In the genomic region with DNA sequence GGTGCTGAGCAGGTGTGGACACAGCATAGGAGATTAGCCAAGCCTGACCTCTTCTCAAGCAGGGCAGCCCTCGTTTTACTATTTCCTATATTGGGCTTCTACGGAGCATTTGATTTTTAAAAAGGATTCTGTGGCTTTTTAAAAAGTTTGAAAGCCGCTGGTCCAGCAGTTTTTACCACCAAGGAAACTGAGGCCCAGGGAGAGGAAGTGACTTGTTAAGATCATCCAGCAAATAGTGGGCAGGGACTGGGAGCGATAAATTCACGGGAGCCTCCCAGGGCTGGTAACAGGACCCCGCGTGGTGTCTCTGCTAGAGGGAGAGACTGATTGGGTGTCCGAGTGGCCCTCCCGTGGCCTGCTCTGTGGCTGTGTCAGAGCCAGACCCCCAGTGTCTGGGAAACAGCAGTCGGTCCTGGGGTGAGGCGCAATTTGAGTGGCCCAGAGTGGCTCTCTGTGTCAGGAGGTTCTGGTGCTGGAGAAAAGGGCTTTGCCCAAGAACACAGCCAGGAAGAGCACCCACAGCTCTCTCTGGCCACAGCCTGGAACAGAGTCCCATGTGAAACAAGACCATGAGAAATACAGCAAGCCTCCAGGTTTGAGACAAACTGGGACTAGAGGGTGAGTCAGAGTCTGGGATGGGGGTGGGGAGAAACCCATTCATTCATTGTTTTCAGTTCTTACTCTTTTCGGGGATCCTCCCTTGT, we compare ENCODE assay signal across 8 cellular contexts. TPM values are rescaled to one million over a fixed set of nuclear protein-coding genes. Genes with fewer than 3 reads are reported as not detected.
DNase-seq lines count a peak whose midpoint lies in the region; ATAC-seq and TF ChIP-seq lines count a peak whose summit lies in the region.

No MANE protein-coding gene starts in this region.

- H3K27ac ChIP-seq in A673 (ENCODE audit: low read depth, low read length, poor library complexity, severe bottlenecking) (peak overlapping the region; percentile 90), SJCRH30 (peak overlapping the region; percentile 61), mammary epithelial cell (ENCODE audit: insufficient read depth, low read depth, low read length) (peak overlapping the region; percentile 63)

- POLR2A ChIA-PET in A673 (lab: Charles Lee; ENCODE audit: low non-redundant PET): no interaction called here

- H3K79me2 ChIP-seq in mammary epithelial cell (ENCODE audit: insufficient read depth, low read length): peaks cover 61% of the 10 kb centered on the region

- in situ Hi-C loops in mammary epithelial cell (cut with MboI; ENCODE audit: low sequenced_read_pairs in 2 of 2): no loop called here

- H3K4me1 ChIP-seq in A673 (ENCODE audit: insufficient read depth, low read length, poor library complexity, severe bottlenecking) (peaks cover 45% of the 10 kb centered on the region), SJCRH30 (peaks cover 44% of the 10 kb centered on the region), mammary epithelial cell (ENCODE audit: insufficient read depth, low read length) (peaks cover 51% of the 10 kb centered on the region)

- H3K27me3 ChIP-seq in A673 (replicated peaks; ENCODE audit: insufficient read depth, low read depth, low read length, poor library complexity): no peaks in the 10 kb centered on the region
- H3K27me3 ChIP-seq in SJCRH30: no peaks in the 10 kb centered on the region
- no peaks in the 10 kb centered on the region for H3K27me3 ChIP-seq in mammary epithelial cell (ENCODE audit: insufficient read depth, low read length)

- TF ChIP-seq CTCF in A673 (conservative IDR thresholded peaks at IDR 0.05; ENCODE audit: low read depth, low read length) (no peak), GM20000 (IDR thresholded peaks at IDR 0.05; ENCODE audit: extremely low read depth, missing control alignments) (no peak), mammary epithelial cell (conservative IDR thresholded peaks at IDR 0.05 in 1 of 2, IDR thresholded peaks at IDR 0.05 in 1 of 2; ENCODE audit: extremely low read depth in 1 of 2, insufficient read depth in 1 of 2, low read depth in 1 of 2, low read length in 2 of 2) (no peak)

- TSS peak; percentile 39 for BruUV-seq in A673 (replicated peaks; lab: Mats Ljungman, UMichigan)
- no TSS peak for BruUV-seq in mammary epithelial cell (replicated peaks; lab: Mats Ljungman, UMichigan)

- peak overlapping the region; percentile 81 for H2AFZ ChIP-seq in mammary epithelial cell (ENCODE audit: low read depth, low read length)

- H3K4me2 ChIP-seq in mammary epithelial cell (ENCODE audit: insufficient read depth, low read depth, low read length): peak overlapping the region; percentile 97

- dilution Hi-C loops in mammary epithelial cell (cut with HindIII; ENCODE audit: low sequenced_read_pairs): no loop called here

- 29% methylated on average over 12 of the region's 12 CpGs for WGBS in mammary epithelial cell (ENCODE audit: low coverage, missing lambda C conversion rate)

- intact Hi-C loops in A673 (cut with micrococcal nuclease; ENCODE audit: unreplicated experiment): loop anchor here (5.0 kb wide), 1 partner anchor 210 kb away; no protein-coding TSS in a partner anchor
- intact Hi-C loops in mammary epithelial cell (cut with micrococcal nuclease): loop anchor here (2.0 to 5.0 kb wide), 4 partner anchors 95 to 225 kb away; a partner anchor contains a TSS
- intact Hi-C loops in left colon (cut with DNase I, micrococcal nuclease): loop anchor here in 1 of 2 donors (10.0 kb wide), 1 partner anchor 158 kb away; a partner anchor contains a TSS
- intact Hi-C loops in posterior vena cava (cut with DNase I): no loop called here

- CTCF ChIA-PET in A673 (lab: Charles Lee): interaction anchor here (1.4 kb wide), 1 partner anchor 13 kb away, joined by 17 read pairs; no protein-coding TSS in a partner anchor
- CTCF ChIA-PET in mammary epithelial cell (lab: Charles Lee; ENCODE audit: low non-redundant PET): no interaction called here

- peak; percentile 43 for ATAC-seq in left colon

- H4K20me1 ChIP-seq in mammary epithelial cell (ENCODE audit: insufficient read depth, low read length): no peaks in the 10 kb centered on the region

- H3K9me3 ChIP-seq in A673 (ENCODE audit: low read depth, low read length, poor library complexity, severe bottlenecking) (no peaks in the 10 kb centered on the region), SJCRH30 (replicated peaks) (no peaks in the 10 kb centered on the region), mammary epithelial cell (replicated peaks; ENCODE audit: insufficient read depth, low read length) (no peaks in the 10 kb centered on the region)

- peak; percentile 66 for DNase-seq in A673 (ENCODE audit: low spot score)
- peak; percentile 70 for DNase-seq in GM20000 (ENCODE audit: low spot score)
- DNase-seq in SJCRH30: peak in 1 of 2 experiments; percentile 52
- DNase-seq in mammary epithelial cell: peak; percentile 86
- no peak for DNase-seq in left colon
- peak; percentile 41 to 69 for DNase-seq in stimulated activated CD4-positive, alpha-beta T cell treated with anti-CD3 and anti-CD28 coated beads, Interleukin-4, amount 100 ng/mL, for 48 hours (ENCODE audit: low read depth in 2 of 2)
- no peak for DNase-seq in posterior vena cava (ENCODE audit: low spot score)
- DNase-seq in effector CD8-positive, alpha-beta T cell (lab: John Stamatoyannopoulos, UW): no peak

- H3K4me3 ChIP-seq in A673 (ENCODE audit: low read depth, low read length, poor library complexity, severe bottlenecking) (peak overlapping the region; percentile 86), SJCRH30 (peak overlapping the region; percentile 72), mammary epithelial cell (replicated peaks in 1 of 3; ENCODE audit: insufficient read depth in 1 of 3, low read depth in 2 of 3, low read length in 3 of 3) (peak overlapping the region; percentile 67 to 77 (median 76))

- H3K9ac ChIP-seq in mammary epithelial cell (ENCODE audit: insufficient read depth, low read length): peak overlapping the region; percentile 74

- H3K36me3 ChIP-seq in A673 (ENCODE audit: insufficient read depth, low read length, poor library complexity, severe bottlenecking) (peaks cover 18% of the 10 kb centered on the region), SJCRH30 (peaks cover 5% of the 10 kb centered on the region; the same call in 1 of the 2 replicates), mammary epithelial cell (ENCODE audit: insufficient read depth, low read length) (peaks cover 4% of the 10 kb centered on the region)

RNA-seq across cellular contexts. Expression of a gene that starts 4.2 kb away (rescaled TPM):
- 59.0 and 63.4 TPM in 2 replicates for total RNA-seq in A673 (2021)
- total RNA-seq in SJCRH30 (2014; rRNA removed; shearing (Covaris generic)): 12.0 and 12.6 TPM in 2 replicates
- 10 to 100 TPM; 49.6 to 50.3 TPM for total RNA-seq in mammary epithelial cell
- 37.0 TPM for polyA plus RNA-seq in mammary epithelial cell
- polyA minus RNA-seq in mammary epithelial cell: 44.6 TPM
- 100 to 1,000 TPM in 1 of 2 donors, 10 to 100 TPM in 1; 74.0 to 101 TPM for total RNA-seq in left colon
- total RNA-seq in posterior vena cava: 10 to 100 TPM; 38.0 to 52.0 TPM

RNA-seq across cellular contexts. Expression of a gene that starts 11.7 kb away (rescaled TPM):
- 1.3 and 3.8 TPM in 2 replicates for total RNA-seq in A673 (2021)
- 0.25 and 1.1 TPM in 2 replicates for total RNA-seq in SJCRH30 (2014; rRNA removed; shearing (Covaris generic))
- 1 to 10 TPM in 1 of 2 donors, not detected in 1; 2.8 TPM for total RNA-seq in mammary epithelial cell
- polyA plus RNA-seq in mammary epithelial cell: not detected
- polyA minus RNA-seq in mammary epithelial cell: not detected
- total RNA-seq in left colon: 1 to 10 TPM; 5.1 to 10.0 TPM
- 10 to 100 TPM; 31.7 to 41.8 TPM for total RNA-seq in posterior vena cava

RNA-seq across cellular contexts. Expression of a gene that starts 30.5 kb away (rescaled TPM):
- total RNA-seq in A673 (2021) (75.7 and 91.3 TPM in 2 replicates), mammary epithelial cell (10 to 100 TPM; 11.5 to 12.5 TPM), left colon (10 to 100 TPM; 48.4 to 63.7 TPM), posterior vena cava (10 to 100 TPM; 53.0 to 57.6 TPM)
- total RNA-seq in SJCRH30 (2014; rRNA removed; shearing (Covaris generic)): 11.0 and 12.6 TPM in 2 replicates
- polyA plus RNA-seq in mammary epithelial cell: 8.7 TPM
- polyA minus RNA-seq in mammary epithelial cell: 46.6 TPM

RNA-seq across cellular contexts. Expression of a gene that starts 59.7 kb away (rescaled TPM):
- total RNA-seq in A673 (2021) (22.6 and 23.9 TPM in 2 replicates), mammary epithelial cell (10 to 100 TPM; 10.5 to 16.2 TPM), left colon (10 to 100 TPM; 17.3 to 17.5 TPM), posterior vena cava (1 to 10 TPM; 5.9 to 8.6 TPM)
- total RNA-seq in SJCRH30 (2014; rRNA removed; shearing (Covaris generic)): 4.6 and 4.7 TPM in 2 replicates
- 12.7 TPM for polyA plus RNA-seq in mammary epithelial cell
- polyA minus RNA-seq in mammary epithelial cell: not detected

Comparison
In these comparisons a context has a peak if more than half of its experiments do, and no peak if none do; other contexts are left out.
1. DNase-seq: peak in A673 (single experiment), GM20000 (single experiment), mammary epithelial cell (single experiment) and stimulated activated CD4-positive, alpha-beta T cell treated with anti-CD3 and anti-CD28 coated beads, Interleukin-4, amount 100 ng/mL, for 48 hours (2 of 2); none in left colon (0 of 2), posterior vena cava (single experiment) and effector CD8-positive, alpha-beta T cell (single experiment).
2. intact Hi-C loops: an anchor here in A673 (5.0 kb wide) and mammary epithelial cell (2.0 to 5.0 kb wide); none called in posterior vena cava.
3. Peak in every context shown above with its lines, with median percentiles within 50 percentile points of each other: H3K27ac ChIP-seq and H3K4me3 ChIP-seq.